In the genomic region with DNA sequence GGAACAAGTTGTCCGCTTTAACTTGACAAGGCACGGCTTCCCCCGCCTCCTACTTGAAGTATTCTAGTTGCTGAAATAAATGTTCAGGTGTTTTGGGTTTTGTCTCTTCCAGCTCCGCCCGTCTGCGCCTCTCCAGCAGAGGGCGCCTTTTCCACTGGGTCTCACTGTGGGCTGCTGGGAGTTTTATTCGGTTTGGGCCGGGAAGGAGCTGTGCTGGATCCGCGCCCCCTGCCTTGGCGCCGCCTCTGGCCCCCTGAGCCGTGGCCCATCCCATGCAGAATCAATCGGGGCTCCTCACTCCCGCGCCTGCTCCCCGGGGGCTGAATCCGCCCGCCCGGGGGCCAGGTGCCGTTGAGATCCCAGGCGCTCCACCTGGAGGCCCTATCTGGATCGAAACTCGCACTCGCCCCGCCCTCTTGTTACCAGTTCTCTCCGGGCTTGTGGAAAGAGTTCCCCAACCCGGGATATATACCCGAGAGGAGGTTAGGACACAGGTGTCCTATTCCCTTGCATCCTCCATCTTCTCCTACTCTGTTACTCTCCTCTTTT, we compare ENCODE assay signal across 1 cellular context.
TF ChIP-seq lines count a peak whose summit lies in the region.

No MANE protein-coding gene starts in this region.

TF ChIP-seq in HepG2, 621 proteins besides CTCF, POLR2A, EP300 and RAD21 (continued from another document and continues in another):
- TF ChIP-seq ZMYM2 (CRISPR knock-in tag; IDR thresholded peaks at IDR 0.05) (no peak), ZNF337 (CRISPR knock-in tag; IDR thresholded peaks at IDR 0.05; ENCODE audit: borderline replicate concordance, low read depth) (no peak), NKX3-1 (CRISPR knock-in tag; IDR thresholded peaks at IDR 0.05) (no peak), ZNF781 (CRISPR knock-in tag; IDR thresholded peaks at IDR 0.05; ENCODE audit: borderline replicate concordance, not compliant biosample characterization) (no peak), ZNF124 (CRISPR knock-in tag; IDR thresholded peaks at IDR 0.05) (peak; percentile 48; the same call in 1 of the 2 replicates), NR2F2 (IDR thresholded peaks at IDR 0.05; ENCODE audit: borderline replicate concordance, low read depth) (no peak), HMG20B (CRISPR knock-in tag; conservative IDR thresholded peaks at IDR 0.05) (no peak), NAIF1 (CRISPR knock-in tag; IDR thresholded peaks at IDR 0.05; ENCODE audit: borderline replicate concordance) (no peak), GFI1 (CRISPR knock-in tag; IDR thresholded peaks at IDR 0.05; ENCODE audit: borderline replicate concordance) (peak; percentile 66), ZNF230 (CRISPR knock-in tag; IDR thresholded peaks at IDR 0.05) (no peak), ZNF556 (CRISPR knock-in tag; IDR thresholded peaks at IDR 0.05; ENCODE audit: borderline replicate concordance) (peak; percentile 57; the same call in 1 of the 2 replicates), TARDBP (CRISPR knock-in tag; IDR thresholded peaks at IDR 0.05) (no peak), SOX6 (IDR thresholded peaks at IDR 0.05) (no peak), SOX6 (CRISPR knock-in tag; IDR thresholded peaks at IDR 0.05) (no peak), CCAR2 (optimal IDR thresholded peaks at IDR 0.05; ENCODE audit: low read depth, low read length) (no peak), NFKB2 (CRISPR knock-in tag; IDR thresholded peaks at IDR 0.05; ENCODE audit: borderline replicate concordance) (peak; percentile 73; the same call in 1 of the 2 replicates), ZBTB38 (CRISPR knock-in tag; IDR thresholded peaks at IDR 0.05) (0 out of 2 replicates have a peak, but pooled peaks have one; percentile 25), POLR2AphosphoS5 (IDR thresholded peaks at IDR 0.05; ENCODE audit: low read depth, low read length) (no peak), U2AF2 (IDR thresholded peaks at IDR 0.05; ENCODE audit: low read depth, low read length) (no peak), ZFYVE20 (CRISPR knock-in tag; IDR thresholded peaks at IDR 0.05; ENCODE audit: borderline replicate concordance, low read depth) (no peak), TAF1 (CRISPR knock-in tag; IDR thresholded peaks at IDR 0.05) (no peak), SIX4 (CRISPR knock-in tag; IDR thresholded peaks at IDR 0.05) (no peak), MZF1 (CRISPR knock-in tag; IDR thresholded peaks at IDR 0.05; ENCODE audit: borderline replicate concordance) (no peak), ZNF547 (CRISPR knock-in tag; IDR thresholded peaks at IDR 0.05) (no peak), ZNF12 (CRISPR knock-in tag; IDR thresholded peaks at IDR 0.05) (no peak), ZNF326 (CRISPR knock-in tag; IDR thresholded peaks at IDR 0.05; ENCODE audit: borderline replicate concordance) (no peak), ZNF549 (CRISPR knock-in tag; IDR thresholded peaks at IDR 0.05) (no peak), FOXJ3 (CRISPR knock-in tag; IDR thresholded peaks at IDR 0.05; ENCODE audit: borderline replicate concordance) (no peak; the same call in 1 of the 2 replicates), NFIC (IDR thresholded peaks at IDR 0.05; ENCODE audit: low read length) (no peak), BRCA1 (CRISPR knock-in tag; IDR thresholded peaks at IDR 0.05) (peak; percentile 51; the same call in 1 of the 2 replicates), FOSL1 (CRISPR knock-in tag; IDR thresholded peaks at IDR 0.05; ENCODE audit: borderline replicate concordance) (no peak), PRPF4 (IDR thresholded peaks at IDR 0.05; ENCODE audit: low read depth, low read length, poor library complexity, severe bottlenecking) (no peak), GATAD1 (CRISPR knock-in tag; IDR thresholded peaks at IDR 0.05) (0 out of 2 replicates have a peak, but pooled peaks have one; percentile 27), FOXC1 (CRISPR knock-in tag; IDR thresholded peaks at IDR 0.05; ENCODE audit: borderline replicate concordance) (peak; percentile 65; the same call in 1 of the 2 replicates), DNMT3B (CRISPR knock-in tag; conservative IDR thresholded peaks at IDR 0.05) (no peak)
- TF ChIP-seq, protein P1, sequence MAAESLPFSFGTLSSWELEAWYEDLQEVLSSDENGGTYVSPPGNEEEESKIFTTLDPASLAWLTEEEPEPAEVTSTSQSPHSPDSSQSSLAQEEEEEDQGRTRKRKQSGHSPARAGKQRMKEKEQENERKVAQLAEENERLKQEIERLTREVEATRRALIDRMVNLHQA (CRISPR knock-in tag; IDR thresholded peaks at IDR 0.05): no peak
- TF ChIP-seq, protein P2, sequence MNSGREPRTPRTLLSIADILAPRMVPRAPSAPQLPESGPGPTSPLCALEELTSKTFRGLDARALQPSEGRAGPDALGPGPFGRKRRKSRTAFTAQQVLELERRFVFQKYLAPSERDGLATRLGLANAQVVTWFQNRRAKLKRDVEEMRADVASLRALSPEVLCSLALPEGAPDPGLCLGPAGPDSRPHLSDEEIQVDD (CRISPR knock-in tag; IDR thresholded peaks at IDR 0.05; ENCODE audit: borderline replicate concordance): no peak
- TF ChIP-seq, protein P3, sequence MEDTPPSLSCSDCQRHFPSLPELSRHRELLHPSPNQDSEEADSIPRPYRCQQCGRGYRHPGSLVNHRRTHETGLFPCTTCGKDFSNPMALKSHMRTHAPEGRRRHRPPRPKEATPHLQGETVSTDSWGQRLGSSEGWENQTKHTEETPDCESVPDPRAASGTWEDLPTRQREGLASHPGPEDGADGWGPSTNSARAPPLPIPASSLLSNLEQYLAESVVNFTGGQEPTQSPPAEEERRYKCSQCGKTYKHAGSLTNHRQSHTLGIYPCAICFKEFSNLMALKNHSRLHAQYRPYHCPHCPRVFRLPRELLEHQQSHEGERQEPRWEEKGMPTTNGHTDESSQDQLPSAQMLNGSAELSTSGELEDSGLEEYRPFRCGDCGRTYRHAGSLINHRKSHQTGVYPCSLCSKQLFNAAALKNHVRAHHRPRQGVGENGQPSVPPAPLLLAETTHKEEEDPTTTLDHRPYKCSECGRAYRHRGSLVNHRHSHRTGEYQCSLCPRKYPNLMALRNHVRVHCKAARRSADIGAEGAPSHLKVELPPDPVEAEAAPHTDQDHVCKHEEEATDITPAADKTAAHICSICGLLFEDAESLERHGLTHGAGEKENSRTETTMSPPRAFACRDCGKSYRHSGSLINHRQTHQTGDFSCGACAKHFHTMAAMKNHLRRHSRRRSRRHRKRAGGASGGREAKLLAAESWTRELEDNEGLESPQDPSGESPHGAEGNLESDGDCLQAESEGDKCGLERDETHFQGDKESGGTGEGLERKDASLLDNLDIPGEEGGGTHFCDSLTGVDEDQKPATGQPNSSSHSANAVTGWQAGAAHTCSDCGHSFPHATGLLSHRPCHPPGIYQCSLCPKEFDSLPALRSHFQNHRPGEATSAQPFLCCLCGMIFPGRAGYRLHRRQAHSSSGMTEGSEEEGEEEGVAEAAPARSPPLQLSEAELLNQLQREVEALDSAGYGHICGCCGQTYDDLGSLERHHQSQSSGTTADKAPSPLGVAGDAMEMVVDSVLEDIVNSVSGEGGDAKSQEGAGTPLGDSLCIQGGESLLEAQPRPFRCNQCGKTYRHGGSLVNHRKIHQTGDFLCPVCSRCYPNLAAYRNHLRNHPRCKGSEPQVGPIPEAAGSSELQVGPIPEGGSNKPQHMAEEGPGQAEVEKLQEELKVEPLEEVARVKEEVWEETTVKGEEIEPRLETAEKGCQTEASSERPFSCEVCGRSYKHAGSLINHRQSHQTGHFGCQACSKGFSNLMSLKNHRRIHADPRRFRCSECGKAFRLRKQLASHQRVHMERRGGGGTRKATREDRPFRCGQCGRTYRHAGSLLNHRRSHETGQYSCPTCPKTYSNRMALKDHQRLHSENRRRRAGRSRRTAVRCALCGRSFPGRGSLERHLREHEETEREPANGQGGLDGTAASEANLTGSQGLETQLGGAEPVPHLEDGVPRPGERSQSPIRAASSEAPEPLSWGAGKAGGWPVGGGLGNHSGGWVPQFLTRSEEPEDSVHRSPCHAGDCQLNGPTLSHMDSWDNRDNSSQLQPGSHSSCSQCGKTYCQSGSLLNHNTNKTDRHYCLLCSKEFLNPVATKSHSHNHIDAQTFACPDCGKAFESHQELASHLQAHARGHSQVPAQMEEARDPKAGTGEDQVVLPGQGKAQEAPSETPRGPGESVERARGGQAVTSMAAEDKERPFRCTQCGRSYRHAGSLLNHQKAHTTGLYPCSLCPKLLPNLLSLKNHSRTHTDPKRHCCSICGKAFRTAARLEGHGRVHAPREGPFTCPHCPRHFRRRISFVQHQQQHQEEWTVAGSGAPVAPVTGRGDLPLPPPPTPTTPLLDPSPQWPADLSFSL (CRISPR knock-in tag; IDR thresholded peaks at IDR 0.05): no peak
- TF ChIP-seq, protein P4, sequence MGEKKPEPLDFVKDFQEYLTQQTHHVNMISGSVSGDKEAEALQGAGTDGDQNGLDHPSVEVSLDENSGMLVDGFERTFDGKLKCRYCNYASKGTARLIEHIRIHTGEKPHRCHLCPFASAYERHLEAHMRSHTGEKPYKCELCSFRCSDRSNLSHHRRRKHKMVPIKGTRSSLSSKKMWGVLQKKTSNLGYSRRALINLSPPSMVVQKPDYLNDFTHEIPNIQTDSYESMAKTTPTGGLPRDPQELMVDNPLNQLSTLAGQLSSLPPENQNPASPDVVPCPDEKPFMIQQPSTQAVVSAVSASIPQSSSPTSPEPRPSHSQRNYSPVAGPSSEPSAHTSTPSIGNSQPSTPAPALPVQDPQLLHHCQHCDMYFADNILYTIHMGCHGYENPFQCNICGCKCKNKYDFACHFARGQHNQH (CRISPR knock-in tag; IDR thresholded peaks at IDR 0.05): 0 out of 2 replicates have a peak, but pooled peaks have one; percentile 62
- TF ChIP-seq, protein P5, sequence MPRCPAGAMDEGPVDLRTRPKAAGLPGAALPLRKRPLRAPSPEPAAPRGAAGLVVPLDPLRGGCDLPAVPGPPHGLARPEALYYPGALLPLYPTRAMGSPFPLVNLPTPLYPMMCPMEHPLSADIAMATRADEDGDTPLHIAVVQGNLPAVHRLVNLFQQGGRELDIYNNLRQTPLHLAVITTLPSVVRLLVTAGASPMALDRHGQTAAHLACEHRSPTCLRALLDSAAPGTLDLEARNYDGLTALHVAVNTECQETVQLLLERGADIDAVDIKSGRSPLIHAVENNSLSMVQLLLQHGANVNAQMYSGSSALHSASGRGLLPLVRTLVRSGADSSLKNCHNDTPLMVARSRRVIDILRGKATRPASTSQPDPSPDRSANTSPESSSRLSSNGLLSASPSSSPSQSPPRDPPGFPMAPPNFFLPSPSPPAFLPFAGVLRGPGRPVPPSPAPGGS (CRISPR knock-in tag; IDR thresholded peaks at IDR 0.05): no peak
- TF ChIP-seq, protein P6, sequence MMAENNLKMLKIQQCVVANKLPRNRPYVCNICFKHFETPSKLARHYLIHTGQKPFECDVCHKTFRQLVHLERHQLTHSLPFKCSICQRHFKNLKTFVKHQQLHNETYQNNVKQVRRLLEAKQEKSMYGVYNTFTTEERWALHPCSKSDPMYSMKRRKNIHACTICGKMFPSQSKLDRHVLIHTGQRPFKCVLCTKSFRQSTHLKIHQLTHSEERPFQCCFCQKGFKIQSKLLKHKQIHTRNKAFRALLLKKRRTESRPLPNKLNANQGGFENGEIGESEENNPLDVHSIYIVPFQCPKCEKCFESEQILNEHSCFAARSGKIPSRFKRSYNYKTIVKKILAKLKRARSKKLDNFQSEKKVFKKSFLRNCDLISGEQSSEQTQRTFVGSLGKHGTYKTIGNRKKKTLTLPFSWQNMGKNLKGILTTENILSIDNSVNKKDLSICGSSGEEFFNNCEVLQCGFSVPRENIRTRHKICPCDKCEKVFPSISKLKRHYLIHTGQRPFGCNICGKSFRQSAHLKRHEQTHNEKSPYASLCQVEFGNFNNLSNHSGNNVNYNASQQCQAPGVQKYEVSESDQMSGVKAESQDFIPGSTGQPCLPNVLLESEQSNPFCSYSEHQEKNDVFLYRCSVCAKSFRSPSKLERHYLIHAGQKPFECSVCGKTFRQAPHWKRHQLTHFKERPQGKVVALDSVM (CRISPR knock-in tag; IDR thresholded peaks at IDR 0.05): no peak
- TF ChIP-seq, protein P7, sequence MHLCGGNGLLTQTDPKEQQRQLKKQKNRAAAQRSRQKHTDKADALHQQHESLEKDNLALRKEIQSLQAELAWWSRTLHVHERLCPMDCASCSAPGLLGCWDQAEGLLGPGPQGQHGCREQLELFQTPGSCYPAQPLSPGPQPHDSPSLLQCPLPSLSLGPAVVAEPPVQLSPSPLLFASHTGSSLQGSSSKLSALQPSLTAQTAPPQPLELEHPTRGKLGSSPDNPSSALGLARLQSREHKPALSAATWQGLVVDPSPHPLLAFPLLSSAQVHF (CRISPR knock-in tag; IDR thresholded peaks at IDR 0.05): no peak
- TF ChIP-seq, protein P8, sequence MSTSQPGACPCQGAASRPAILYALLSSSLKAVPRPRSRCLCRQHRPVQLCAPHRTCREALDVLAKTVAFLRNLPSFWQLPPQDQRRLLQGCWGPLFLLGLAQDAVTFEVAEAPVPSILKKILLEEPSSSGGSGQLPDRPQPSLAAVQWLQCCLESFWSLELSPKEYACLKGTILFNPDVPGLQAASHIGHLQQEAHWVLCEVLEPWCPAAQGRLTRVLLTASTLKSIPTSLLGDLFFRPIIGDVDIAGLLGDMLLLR (CRISPR knock-in tag; IDR thresholded peaks at IDR 0.05): no peak
- TF ChIP-seq, protein P9, sequence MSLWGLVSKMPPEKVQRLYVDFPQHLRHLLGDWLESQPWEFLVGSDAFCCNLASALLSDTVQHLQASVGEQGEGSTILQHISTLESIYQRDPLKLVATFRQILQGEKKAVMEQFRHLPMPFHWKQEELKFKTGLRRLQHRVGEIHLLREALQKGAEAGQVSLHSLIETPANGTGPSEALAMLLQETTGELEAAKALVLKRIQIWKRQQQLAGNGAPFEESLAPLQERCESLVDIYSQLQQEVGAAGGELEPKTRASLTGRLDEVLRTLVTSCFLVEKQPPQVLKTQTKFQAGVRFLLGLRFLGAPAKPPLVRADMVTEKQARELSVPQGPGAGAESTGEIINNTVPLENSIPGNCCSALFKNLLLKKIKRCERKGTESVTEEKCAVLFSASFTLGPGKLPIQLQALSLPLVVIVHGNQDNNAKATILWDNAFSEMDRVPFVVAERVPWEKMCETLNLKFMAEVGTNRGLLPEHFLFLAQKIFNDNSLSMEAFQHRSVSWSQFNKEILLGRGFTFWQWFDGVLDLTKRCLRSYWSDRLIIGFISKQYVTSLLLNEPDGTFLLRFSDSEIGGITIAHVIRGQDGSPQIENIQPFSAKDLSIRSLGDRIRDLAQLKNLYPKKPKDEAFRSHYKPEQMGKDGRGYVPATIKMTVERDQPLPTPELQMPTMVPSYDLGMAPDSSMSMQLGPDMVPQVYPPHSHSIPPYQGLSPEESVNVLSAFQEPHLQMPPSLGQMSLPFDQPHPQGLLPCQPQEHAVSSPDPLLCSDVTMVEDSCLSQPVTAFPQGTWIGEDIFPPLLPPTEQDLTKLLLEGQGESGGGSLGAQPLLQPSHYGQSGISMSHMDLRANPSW (CRISPR knock-in tag; IDR thresholded peaks at IDR 0.05; ENCODE audit: borderline replicate concordance): no peak
- TF ChIP-seq, protein P10, sequence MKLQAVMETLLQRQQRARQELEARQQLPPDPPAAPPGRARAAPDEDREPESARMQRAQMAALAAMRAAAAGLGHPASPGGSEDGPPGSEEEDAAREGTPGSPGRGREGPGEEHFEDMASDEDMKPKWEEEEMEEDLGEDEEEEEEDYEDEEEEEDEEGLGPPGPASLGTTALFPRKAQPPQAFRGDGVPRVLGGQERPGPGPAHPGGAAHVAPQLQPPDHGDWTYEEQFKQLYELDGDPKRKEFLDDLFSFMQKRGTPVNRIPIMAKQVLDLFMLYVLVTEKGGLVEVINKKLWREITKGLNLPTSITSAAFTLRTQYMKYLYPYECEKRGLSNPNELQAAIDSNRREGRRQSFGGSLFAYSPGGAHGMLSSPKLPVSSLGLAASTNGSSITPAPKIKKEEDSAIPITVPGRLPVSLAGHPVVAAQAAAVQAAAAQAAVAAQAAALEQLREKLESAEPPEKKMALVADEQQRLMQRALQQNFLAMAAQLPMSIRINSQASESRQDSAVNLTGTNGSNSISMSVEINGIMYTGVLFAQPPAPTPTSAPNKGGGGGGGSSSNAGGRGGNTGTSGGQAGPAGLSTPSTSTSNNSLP (IDR thresholded peaks at IDR 0.05; ENCODE audit: low read depth, low read length): peak; percentile 57
